8 cellular contexts compared by ENCODE assay signal in genomic region chr12:51048601-51049369, GRCh38. TPM values are rescaled to one million over a fixed set of nuclear protein-coding genes. Genes with fewer than 3 reads are reported as not detected.
DNase-seq lines count a peak whose midpoint lies in the region; ATAC-seq, FAIRE-seq and TF ChIP-seq lines count a peak whose summit lies in the region.

No MANE protein-coding gene starts in this region.

- DNase-seq in NCI-H2029 treated with DMSO at 0.1 percent for 48 hours (lab: John Stamatoyannopoulos, UW) = peak; percentile 13
- no peak for DNase-seq in NCI-H2029 (lab: John Stamatoyannopoulos, UW)
- DNase-seq in fibroblast of lung (ENCODE audit: low read depth in 2 of 2) = no peak
- no peak for DNase-seq in progenitor cell of endocrine pancreas (ENCODE audit: low spot score, unreplicated experiment)
- DNase-seq in NCI-H1694 treated with DMSO at 0.1 percent for 48 hours (lab: John Stamatoyannopoulos, UW) = no peak
- no peak for DNase-seq in RCC 7860 (ENCODE audit: low spot score)

- peaks cover 26% of the 10 kb centered on the region for H3K4me1 Mint-ChIP-seq in T-helper 1 cell treated with Interleukin-12 subunit alpha and Interleukin-12 subunit beta and Interleukin-4 antibody, amounts not matched to agents 30 μg/mL and 1 μg/mL, for 36 hours (ENCODE audit: low read depth)
- peaks cover 15% of the 10 kb centered on the region for H3K4me1 Mint-ChIP-seq in progenitor cell of endocrine pancreas (ENCODE audit: low read depth)

- ATAC-seq in GM19395 (IDR thresholded peaks at IDR 0.05; ENCODE audit: unreplicated experiment) = no peak

- no peaks in the 10 kb centered on the region for H4K20me1 ChIP-seq in fibroblast of lung (ENCODE audit: control insufficient read depth, extremely low read depth, insufficient read depth, low read length)

- peak overlapping the region; percentile 95 for H3K4me3 Mint-ChIP-seq in T-helper 1 cell treated with Interleukin-12 subunit alpha and Interleukin-12 subunit beta and Interleukin-4 antibody, amounts not matched to agents 30 μg/mL and 1 μg/mL, for 36 hours
- H3K4me3 Mint-ChIP-seq in progenitor cell of endocrine pancreas (ENCODE audit: low read depth) = peak overlapping the region; percentile 96

- peak overlapping the region; percentile 68 for H3K9ac ChIP-seq in fibroblast of lung (ENCODE audit: insufficient read depth, low read length)

- peak overlapping the region; percentile 68 for H2AFZ ChIP-seq in fibroblast of lung (ENCODE audit: low read length)

- H3K27ac Mint-ChIP-seq in T-helper 1 cell treated with Interleukin-12 subunit alpha and Interleukin-12 subunit beta and Interleukin-4 antibody, amounts not matched to agents 30 μg/mL and 1 μg/mL, for 36 hours = peak overlapping the region; percentile 93
- peak overlapping the region; percentile 96 for H3K27ac Mint-ChIP-seq in progenitor cell of endocrine pancreas

- H3K27ac ChIP-seq in fibroblast of lung (ENCODE audit: insufficient read depth, low read length) = peak overlapping the region; percentile 88

- peaks cover 5% of the 10 kb centered on the region for H3K4me1 ChIP-seq in fibroblast of lung (ENCODE audit: control insufficient read depth, extremely low read depth, insufficient read depth, low read length)

- TF ChIP-seq CTCF in fibroblast of lung (conservative IDR thresholded peaks at IDR 0.05 in 1 of 2, IDR thresholded peaks at IDR 0.05 in 1 of 2; ENCODE audit: low read depth in 1 of 2, low read length in 2 of 2) (no peak), progenitor cell of endocrine pancreas (IDR thresholded peaks at IDR 0.05; ENCODE audit: unreplicated experiment) (no peak)

- peaks cover 16% of the 10 kb centered on the region for H3K36me3 Mint-ChIP-seq in T-helper 1 cell treated with Interleukin-12 subunit alpha and Interleukin-12 subunit beta and Interleukin-4 antibody, amounts not matched to agents 30 μg/mL and 1 μg/mL, for 36 hours (ENCODE audit: low read depth)
- H3K36me3 Mint-ChIP-seq in progenitor cell of endocrine pancreas (ENCODE audit: insufficient read depth) = no peaks in the 10 kb centered on the region

- H3K4me2 ChIP-seq in fibroblast of lung (ENCODE audit: extremely low read depth, insufficient read depth, low read length) = peak overlapping the region; percentile 99

- H3K9me3 ChIP-seq in fibroblast of lung (ENCODE audit: control insufficient read depth, insufficient read depth, low read depth, low read length) = no peaks in the 10 kb centered on the region

- peaks cover 2% of the 10 kb centered on the region for H3K36me3 ChIP-seq in fibroblast of lung (ENCODE audit: control insufficient read depth, insufficient read depth, low read length)

- H3K79me2 ChIP-seq in fibroblast of lung (ENCODE audit: control insufficient read depth, insufficient read depth, low read length) = peaks cover 17% of the 10 kb centered on the region

- no peaks in the 10 kb centered on the region for H3K27me3 Mint-ChIP-seq in T-helper 1 cell treated with Interleukin-12 subunit alpha and Interleukin-12 subunit beta and Interleukin-4 antibody, amounts not matched to agents 30 μg/mL and 1 μg/mL, for 36 hours (ENCODE audit: low read depth)
- H3K27me3 Mint-ChIP-seq in progenitor cell of endocrine pancreas = no peaks in the 10 kb centered on the region

- no peak for FAIRE-seq in RCC 7860 (lab: Jason Lieb, UNC)

- H3K9me3 Mint-ChIP-seq in T-helper 1 cell treated with Interleukin-12 subunit alpha and Interleukin-12 subunit beta and Interleukin-4 antibody, amounts not matched to agents 30 μg/mL and 1 μg/mL, for 36 hours = no peaks in the 10 kb centered on the region
- no peaks in the 10 kb centered on the region for H3K9me3 Mint-ChIP-seq in progenitor cell of endocrine pancreas (ENCODE audit: low read depth)

- no peaks in the 10 kb centered on the region for H3K27me3 ChIP-seq in fibroblast of lung (ENCODE audit: control insufficient read depth, insufficient read depth, low read length)

- H3K4me3 ChIP-seq in fibroblast of lung (replicated peaks in 1 of 4; ENCODE audit: control extremely low read depth in 1 of 4, insufficient read depth in 1 of 4, low read depth in 3 of 4, low read length in 4 of 4) = peak overlapping the region; percentile 86 to 99 (median 92)

RNA-seq across cellular contexts. Expression of gene LETMD1, which starts 0.7 kb away (rescaled TPM):
- total RNA-seq in fibroblast of lung = 59.9 and 61.4 TPM in 2 replicates
- 38.1 and 45.9 TPM in 2 replicates for polyA plus RNA-seq in fibroblast of lung
- 22.3 and 29.2 TPM in 2 replicates for polyA plus RNA-seq in fibroblast of lung (2012)
- 51.6 and 77.0 TPM in 2 replicates for polyA minus RNA-seq in fibroblast of lung (ENCODE audit: low replicate concordance)
- 58.0 and 66.4 TPM in 2 replicates for total RNA-seq in progenitor cell of endocrine pancreas

RNA-seq across cellular contexts. Expression of gene SLC11A2, which starts 22.6 kb away (rescaled TPM):
- total RNA-seq in fibroblast of lung (57.5 and 75.0 TPM in 2 replicates), progenitor cell of endocrine pancreas (73.8 and 76.8 TPM in 2 replicates)
- 38.6 and 39.3 TPM in 2 replicates for polyA plus RNA-seq in fibroblast of lung
- 19.5 and 22.2 TPM in 2 replicates for polyA plus RNA-seq in fibroblast of lung (2012)
- 37.5 and 52.9 TPM in 2 replicates for polyA minus RNA-seq in fibroblast of lung (ENCODE audit: low replicate concordance)

RNA-seq across cellular contexts. Expression of gene CSRNP2, which starts 34.6 kb away (rescaled TPM):
- total RNA-seq in fibroblast of lung = 15.7 and 19.8 TPM in 2 replicates
- polyA plus RNA-seq in fibroblast of lung = 16.5 and 21.4 TPM in 2 replicates
- polyA plus RNA-seq in fibroblast of lung (2012) = 11.2 and 13.9 TPM in 2 replicates
- 17.0 and 40.5 TPM in 2 replicates for polyA minus RNA-seq in fibroblast of lung (ENCODE audit: low replicate concordance)
- total RNA-seq in progenitor cell of endocrine pancreas = 66.4 and 67.0 TPM in 2 replicates
